Comparison of ENCODE assay signal across 11 cellular contexts in genomic region chr18:9902287-9902686, GRCh38. TPM values are rescaled to one million over a fixed set of nuclear protein-coding genes. Genes with fewer than 3 reads are reported as not detected.
"Had no signal": no experiment of that assay in that cellular context is flagged by ENCODE, and none has a peak within 500 bp of the region (broad histone marks: within the 10 kb centered on the region; RNA-seq: fewer than 3 reads in every experiment).

No MANE protein-coding gene starts in this region.

RNA-seq across cellular contexts. Expression of gene TXNDC2, which starts 16.5 kb away (rescaled TPM):
- total RNA-seq: activated CD4-positive, alpha-beta T cell treated with anti-CD3 and anti-CD28 coated beads, Interleukin-2, amount 10 ng/mL, durations not matched to agents 7 days and 5 days; activated naive CD4-positive, alpha-beta T cell treated with anti-CD3 and anti-CD28 coated beads, Interleukin-2, amount 50 U/mL, for 72 hours; activated naive CD8-positive, alpha-beta T cell treated with anti-CD3 and anti-CD28 coated beads, Interleukin-2, amount 10 ng/mL, durations not matched to agents 7 days and 5 days; activated T-cell treated with anti-CD3 and anti-CD28 coated beads, Interleukin-2, amount 50 U/mL, for 72 hours; ascending aorta; cardiac muscle cell; colonic mucosa; endothelial cell of umbilical vein; frontal cortex; heart left ventricle; T-helper 2 cell treated with Interferon-gamma antibody and Interleukin-4, amounts not matched to agents 100 ng/mL and 5 ng/mL, for 36 hours had no signal
- polyA plus RNA-seq: cardiac muscle cell had no signal
